1 cellular context compared by ENCODE assay signal in genomic region chr21:36141513-36141925, GRCh38.
A peak's percentile ranks its signal among the peaks of the same experiment; 100 is the strongest.
TF ChIP-seq lines count a peak whose summit lies in the region.

No MANE protein-coding gene starts in this region.

TF ChIP-seq in HepG2, 621 proteins besides CTCF, POLR2A, EP300 and RAD21 (continued from another document and continues in another):
- no peak for TF ChIP-seq KIAA2018 (CRISPR knock-in tag; IDR thresholded peaks at IDR 0.05; ENCODE audit: borderline replicate concordance)
- no peak for TF ChIP-seq ZNF20 (CRISPR knock-in tag; IDR thresholded peaks at IDR 0.05)
- TF ChIP-seq LCORL (IDR thresholded peaks at IDR 0.05), result no peak
- TF ChIP-seq LCORL (CRISPR knock-in tag; IDR thresholded peaks at IDR 0.05), result peak; percentile 58; the same call in 1 of the 2 replicates
- TF ChIP-seq GATAD1 (CRISPR knock-in tag; IDR thresholded peaks at IDR 0.05), result 0 out of 2 replicates have a peak, but pooled peaks have one; percentile 26
- TF ChIP-seq, protein P1, sequence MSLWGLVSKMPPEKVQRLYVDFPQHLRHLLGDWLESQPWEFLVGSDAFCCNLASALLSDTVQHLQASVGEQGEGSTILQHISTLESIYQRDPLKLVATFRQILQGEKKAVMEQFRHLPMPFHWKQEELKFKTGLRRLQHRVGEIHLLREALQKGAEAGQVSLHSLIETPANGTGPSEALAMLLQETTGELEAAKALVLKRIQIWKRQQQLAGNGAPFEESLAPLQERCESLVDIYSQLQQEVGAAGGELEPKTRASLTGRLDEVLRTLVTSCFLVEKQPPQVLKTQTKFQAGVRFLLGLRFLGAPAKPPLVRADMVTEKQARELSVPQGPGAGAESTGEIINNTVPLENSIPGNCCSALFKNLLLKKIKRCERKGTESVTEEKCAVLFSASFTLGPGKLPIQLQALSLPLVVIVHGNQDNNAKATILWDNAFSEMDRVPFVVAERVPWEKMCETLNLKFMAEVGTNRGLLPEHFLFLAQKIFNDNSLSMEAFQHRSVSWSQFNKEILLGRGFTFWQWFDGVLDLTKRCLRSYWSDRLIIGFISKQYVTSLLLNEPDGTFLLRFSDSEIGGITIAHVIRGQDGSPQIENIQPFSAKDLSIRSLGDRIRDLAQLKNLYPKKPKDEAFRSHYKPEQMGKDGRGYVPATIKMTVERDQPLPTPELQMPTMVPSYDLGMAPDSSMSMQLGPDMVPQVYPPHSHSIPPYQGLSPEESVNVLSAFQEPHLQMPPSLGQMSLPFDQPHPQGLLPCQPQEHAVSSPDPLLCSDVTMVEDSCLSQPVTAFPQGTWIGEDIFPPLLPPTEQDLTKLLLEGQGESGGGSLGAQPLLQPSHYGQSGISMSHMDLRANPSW (CRISPR knock-in tag; IDR thresholded peaks at IDR 0.05; ENCODE audit: borderline replicate concordance), result no peak
- TF ChIP-seq SIX1 (CRISPR knock-in tag; IDR thresholded peaks at IDR 0.05; ENCODE audit: borderline replicate concordance), result no peak
- no peak for TF ChIP-seq MXD3 (CRISPR knock-in tag; IDR thresholded peaks at IDR 0.05)
- no peak for TF ChIP-seq HNF4G (IDR thresholded peaks at IDR 0.05; ENCODE audit: borderline replicate concordance, low read depth, low read length)
- no peak for TF ChIP-seq HNF4G (CRISPR knock-in tag; IDR thresholded peaks at IDR 0.05; ENCODE audit: borderline replicate concordance, low read depth)
- TF ChIP-seq ZFP41 (CRISPR knock-in tag; IDR thresholded peaks at IDR 0.05; ENCODE audit: borderline replicate concordance), result no peak
- TF ChIP-seq GTF3A (CRISPR knock-in tag; conservative IDR thresholded peaks at IDR 0.05), result no peak
- no peak for TF ChIP-seq ZNF713 (CRISPR knock-in tag; IDR thresholded peaks at IDR 0.05)
- TF ChIP-seq ZNF879 (CRISPR knock-in tag; IDR thresholded peaks at IDR 0.05), result no peak
- TF ChIP-seq, protein P2, sequence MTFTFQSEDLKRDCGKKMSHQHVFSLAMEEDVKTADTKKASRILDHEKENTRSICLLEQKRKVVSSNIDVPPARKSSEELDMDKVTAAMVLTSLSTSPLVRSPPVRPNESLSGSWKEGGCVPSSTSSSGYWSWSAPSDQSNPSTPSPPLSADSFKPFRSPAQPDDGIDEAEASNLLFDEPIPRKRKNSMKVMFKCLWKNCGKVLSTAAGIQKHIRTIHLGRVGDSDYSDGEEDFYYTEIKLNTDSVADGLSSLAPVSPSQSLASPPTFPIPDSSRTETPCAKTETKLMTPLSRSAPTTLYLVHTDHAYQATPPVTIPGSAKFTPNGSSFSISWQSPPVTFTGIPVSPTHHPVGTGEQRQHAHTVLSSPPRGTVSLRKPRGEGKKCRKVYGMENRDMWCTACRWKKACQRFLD (CRISPR knock-in tag; IDR thresholded peaks at IDR 0.05; ENCODE audit: borderline replicate concordance), result no peak
- TF ChIP-seq ELF1 (CRISPR knock-in tag; IDR thresholded peaks at IDR 0.05), result peak; percentile 16; the same call in 1 of the 2 replicates
- TF ChIP-seq ZNF766 (CRISPR knock-in tag; IDR thresholded peaks at IDR 0.05; ENCODE audit: borderline replicate concordance), result no peak
- no peak for TF ChIP-seq NR2F1 (CRISPR knock-in tag; IDR thresholded peaks at IDR 0.05)
- no peak for TF ChIP-seq MYNN (CRISPR knock-in tag; IDR thresholded peaks at IDR 0.05; ENCODE audit: low read depth)
- TF ChIP-seq, protein P3, sequence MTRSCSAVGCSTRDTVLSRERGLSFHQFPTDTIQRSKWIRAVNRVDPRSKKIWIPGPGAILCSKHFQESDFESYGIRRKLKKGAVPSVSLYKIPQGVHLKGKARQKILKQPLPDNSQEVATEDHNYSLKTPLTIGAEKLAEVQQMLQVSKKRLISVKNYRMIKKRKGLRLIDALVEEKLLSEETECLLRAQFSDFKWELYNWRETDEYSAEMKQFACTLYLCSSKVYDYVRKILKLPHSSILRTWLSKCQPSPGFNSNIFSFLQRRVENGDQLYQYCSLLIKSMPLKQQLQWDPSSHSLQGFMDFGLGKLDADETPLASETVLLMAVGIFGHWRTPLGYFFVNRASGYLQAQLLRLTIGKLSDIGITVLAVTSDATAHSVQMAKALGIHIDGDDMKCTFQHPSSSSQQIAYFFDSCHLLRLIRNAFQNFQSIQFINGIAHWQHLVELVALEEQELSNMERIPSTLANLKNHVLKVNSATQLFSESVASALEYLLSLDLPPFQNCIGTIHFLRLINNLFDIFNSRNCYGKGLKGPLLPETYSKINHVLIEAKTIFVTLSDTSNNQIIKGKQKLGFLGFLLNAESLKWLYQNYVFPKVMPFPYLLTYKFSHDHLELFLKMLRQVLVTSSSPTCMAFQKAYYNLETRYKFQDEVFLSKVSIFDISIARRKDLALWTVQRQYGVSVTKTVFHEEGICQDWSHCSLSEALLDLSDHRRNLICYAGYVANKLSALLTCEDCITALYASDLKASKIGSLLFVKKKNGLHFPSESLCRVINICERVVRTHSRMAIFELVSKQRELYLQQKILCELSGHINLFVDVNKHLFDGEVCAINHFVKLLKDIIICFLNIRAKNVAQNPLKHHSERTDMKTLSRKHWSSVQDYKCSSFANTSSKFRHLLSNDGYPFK (CRISPR knock-in tag; IDR thresholded peaks at IDR 0.05; ENCODE audit: borderline replicate concordance), result no peak
- TF ChIP-seq SETDB1 (CRISPR knock-in tag; IDR thresholded peaks at IDR 0.05; ENCODE audit: borderline replicate concordance), result no peak
- TF ChIP-seq ZNF207 (IDR thresholded peaks at IDR 0.05; ENCODE audit: borderline replicate concordance), result no peak
- TF ChIP-seq ZFP36L2 (CRISPR knock-in tag; IDR thresholded peaks at IDR 0.05), result no peak
- 0 out of 2 replicates have a peak, but pooled peaks have one; percentile 33 for TF ChIP-seq HNF4A (CRISPR knock-in tag; IDR thresholded peaks at IDR 0.05)
- TF ChIP-seq SP5 (CRISPR knock-in tag; IDR thresholded peaks at IDR 0.05; ENCODE audit: borderline replicate concordance, low read depth), result no peak
- TF ChIP-seq ZNF891 (CRISPR knock-in tag; IDR thresholded peaks at IDR 0.05), result no peak
- TF ChIP-seq ZNF616 (CRISPR knock-in tag; IDR thresholded peaks at IDR 0.05; ENCODE audit: low read depth), result no peak
- peak; percentile 67 for TF ChIP-seq SALL1 (CRISPR knock-in tag; IDR thresholded peaks at IDR 0.05)
- TF ChIP-seq RBM22 (optimal IDR thresholded peaks at IDR 0.05; ENCODE audit: low read length), result no peak
- no peak for TF ChIP-seq ZNF737 (CRISPR knock-in tag; IDR thresholded peaks at IDR 0.05; ENCODE audit: borderline replicate concordance)
- no peak for TF ChIP-seq SRF (IDR thresholded peaks at IDR 0.05; ENCODE audit: low read depth, low read length)
- no peak for TF ChIP-seq ZHX2 (IDR thresholded peaks at IDR 0.05; ENCODE audit: low read depth)
- no peak for TF ChIP-seq ZHX2 (CRISPR knock-in tag; IDR thresholded peaks at IDR 0.05; ENCODE audit: borderline replicate concordance)
- no peak for TF ChIP-seq PHB2 (IDR thresholded peaks at IDR 0.05; ENCODE audit: partially characterized antibody)
- TF ChIP-seq RARA (CRISPR knock-in tag; IDR thresholded peaks at IDR 0.05), result no peak
- no peak for TF ChIP-seq SALL2 (CRISPR knock-in tag; IDR thresholded peaks at IDR 0.05)
- peak; percentile 58 for TF ChIP-seq SAP130 (CRISPR knock-in tag; IDR thresholded peaks at IDR 0.05; ENCODE audit: low read depth)
- no peak for TF ChIP-seq DDIT3 (CRISPR knock-in tag; IDR thresholded peaks at IDR 0.05)
- no peak for TF ChIP-seq ATF1 (CRISPR knock-in tag; IDR thresholded peaks at IDR 0.05)
- 0 out of 2 replicates have a peak, but pooled peaks have one; percentile 57 for TF ChIP-seq ZNF614 (CRISPR knock-in tag; IDR thresholded peaks at IDR 0.05; ENCODE audit: borderline replicate concordance)
- no peak for TF ChIP-seq MXD1 (CRISPR knock-in tag; IDR thresholded peaks at IDR 0.05)
- TF ChIP-seq RXRB (CRISPR knock-in tag; IDR thresholded peaks at IDR 0.05; ENCODE audit: borderline replicate concordance), result 0 out of 2 replicates have a peak, but pooled peaks have one; percentile 47
- TF ChIP-seq ZNF235 (CRISPR knock-in tag; IDR thresholded peaks at IDR 0.05; ENCODE audit: borderline replicate concordance), result no peak
